ENCODE assay signal across 12 cellular contexts in genomic region chr10:99571816-99572215, GRCh38. TPM values are rescaled to one million over a fixed set of nuclear protein-coding genes. Genes with fewer than 3 reads are reported as not detected.
"Had no signal": no experiment of that assay in that cellular context is flagged by ENCODE, and none has a peak within 500 bp of the region (broad histone marks: within the 10 kb centered on the region; RNA-seq: fewer than 3 reads in every experiment).

No MANE protein-coding gene starts in this region.

- H3K4me3 ChIP-seq: GM23248, GM23338, HAP-1 had no signal

- ATAC-seq: GM23338, HCT116 had no signal

- H2AFZ ChIP-seq: GM23248, GM23338 had no signal

- H3K36me3 ChIP-seq: HAP-1 had no signal

- H3K4me1 ChIP-seq: HAP-1 had no signal

- H3K4me2 ChIP-seq: GM23338 had no signal

- H3K9me3 ChIP-seq: HAP-1 had no signal

- DNase-seq: GM23248, GOT3, H7, H9, HCEC 1CT, HFFc6 had no signal

- FAIRE-seq: H1, H54 had no signal

- H3K27ac ChIP-seq: GM23248 had no signal

- H3K9ac ChIP-seq: GM23248 had no signal

RNA-seq across cellular contexts. Expression of gene NKX2-3, which starts 39.1 kb away (rescaled TPM):
- total RNA-seq: GM23248, GM23338, H1, H4, H7, H9, HFFc6 had no signal
- polyA plus RNA-seq: GM23248, GM23338, H1 had no signal
